In genomic region chr20:57332105-57333089, GRCh38 we compare ENCODE assay signal across 13 cellular contexts. TPM values are rescaled to one million over a fixed set of nuclear protein-coding genes. Genes with fewer than 3 reads are reported as not detected.
DNase-seq lines count a peak whose midpoint lies in the region; ATAC-seq, FAIRE-seq and TF ChIP-seq lines count a peak whose summit lies in the region.
"Had no signal": no experiment of that assay in that cellular context is flagged by ENCODE, and none has a peak within 500 bp of the region (broad histone marks: within the 10 kb centered on the region; RNA-seq: fewer than 3 reads in every experiment).

No MANE protein-coding gene starts in this region.

- TF ChIP-seq POLR2A in gastrocnemius medialis (IDR thresholded peaks at IDR 0.05): no peak

- TF ChIP-seq CTCF in bronchial epithelial cell (IDR thresholded peaks at IDR 0.05; ENCODE audit: insufficient read depth, low read length, severe bottlenecking) (peak; percentile 22), smooth muscle cell (IDR thresholded peaks at IDR 0.05; ENCODE audit: borderline replicate concordance, insufficient read depth, poor library complexity, severe bottlenecking) (peak; percentile 27), gastrocnemius medialis (IDR thresholded peaks at IDR 0.05 in 4 of 5, conservative IDR thresholded peaks at IDR 0.05 in 1 of 5) (no peak)

- H3K27me3 ChIP-seq in bronchial epithelial cell (ENCODE audit: control insufficient read depth, insufficient read depth, low read length) (no peaks in the 10 kb centered on the region), smooth muscle cell (ENCODE audit: low read depth) (peaks cover 5% of the 10 kb centered on the region), gastrocnemius medialis (peaks cover 8 to 24% (median 19%) of the 10 kb centered on the region in 3 donors)

- H3K9me3 ChIP-seq in smooth muscle cell (replicated peaks; ENCODE audit: low read depth): no peaks in the 10 kb centered on the region
- H3K9me3 ChIP-seq in gastrocnemius medialis: no peaks in the 10 kb centered on the region
- H3K9me3 ChIP-seq: tibial artery had no signal

- no peak overlapping the region for H3K4me2 ChIP-seq in smooth muscle cell

- no peaks in the 10 kb centered on the region for H3K79me2 ChIP-seq in smooth muscle cell (ENCODE audit: low read depth)

- intact Hi-C loops in gastrocnemius medialis (cut with DNase I; ENCODE audit: low total_unique reads): no loop called here

- H3F3A ChIP-seq in smooth muscle cell (ENCODE audit: low read depth): no peaks in the 10 kb centered on the region

- H3K27ac ChIP-seq in smooth muscle cell (ENCODE audit: low read depth) (no peak overlapping the region), gastrocnemius medialis (no peak overlapping the region)
- H3K27ac ChIP-seq: tibial artery had no signal

- H4K20me1 ChIP-seq in smooth muscle cell (ENCODE audit: low read depth): no peaks in the 10 kb centered on the region

- ATAC-seq in gastrocnemius medialis: no peak

- FAIRE-seq in bronchial epithelial cell (lab: Jason Lieb, UNC): no peak

- H2AFZ ChIP-seq in smooth muscle cell (ENCODE audit: low read depth): no peak overlapping the region

- H3K9ac ChIP-seq in smooth muscle cell (ENCODE audit: low read depth): no peak overlapping the region

- 89% methylated on average over 1 of the region's 1 CpG for WGBS in smooth muscle cell (ENCODE audit: low lambda C conversion rate)

- H3K36me3 ChIP-seq in bronchial epithelial cell (ENCODE audit: control insufficient read depth, insufficient read depth, low read length): no peaks in the 10 kb centered on the region
- no peaks in the 10 kb centered on the region for H3K36me3 ChIP-seq in smooth muscle cell (ENCODE audit: low read depth)
- no peaks in the 10 kb centered on the region for H3K36me3 ChIP-seq in gastrocnemius medialis
- H3K36me3 ChIP-seq: tibial artery had no signal

- in situ Hi-C loops in gastrocnemius medialis (cut with MboI; ENCODE audit: low sequenced_read_pairs in 4 of 4): loop anchor here in 3 of 4 donors (25.0 kb wide), 2 partner anchors 245 to 770 kb away; no protein-coding TSS in a partner anchor

- H3K4me3 ChIP-seq in bronchial epithelial cell (ENCODE audit: low read depth, low read length): no peak overlapping the region
- no peak overlapping the region for H3K4me3 ChIP-seq in smooth muscle cell
- H3K4me3 ChIP-seq in gastrocnemius medialis: no peak overlapping the region
- H3K4me3 ChIP-seq: tibial artery had no signal

- no peaks in the 10 kb centered on the region for H3K4me1 ChIP-seq in smooth muscle cell (ENCODE audit: low read depth)
- H3K4me1 ChIP-seq in gastrocnemius medialis: no peaks in the 10 kb centered on the region
- H3K4me1 ChIP-seq: tibial artery had no signal

- peak; percentile 16 for DNase-seq in NCI-H748 (lab: John Stamatoyannopoulos, UW; ENCODE audit: unreplicated experiment)
- no peak for DNase-seq in NCI-H748 treated with DMSO at 0.1 percent for 48 hours (lab: John Stamatoyannopoulos, UW)
- DNase-seq in NCI-H345 (lab: John Stamatoyannopoulos, UW): peak; percentile 34
- DNase-seq in bronchial epithelial cell (ENCODE audit: low read depth): peak; percentile 40
- no peak for DNase-seq in smooth muscle cell (lab: John Stamatoyannopoulos, UW; ENCODE audit: unreplicated experiment)
- no peak for DNase-seq in gastrocnemius medialis
- DNase-seq in NCI-H524 treated with DMSO at 0.1 percent for 48 hours (lab: John Stamatoyannopoulos, UW): no peak
- DNase-seq in NCI-H2171 treated with DMSO at 0.1 percent for 48 hours (lab: John Stamatoyannopoulos, UW): no peak
- DNase-seq: GDM1, NCI-H1930, tibial artery had no signal

RNA-seq across cellular contexts. Expression of gene SPO11, which starts 2.8 kb away (rescaled TPM):
- not detected in 2 replicates for total RNA-seq in bronchial epithelial cell
- not detected in 2 replicates for total RNA-seq in smooth muscle cell
- not detected in 2 replicates for polyA plus RNA-seq in smooth muscle cell
- not detected for total RNA-seq in gastrocnemius medialis
- total RNA-seq: mucosa of gallbladder had no signal
- polyA plus RNA-seq: esophagus had no signal

RNA-seq across cellular contexts. Expression of gene RAE1, which starts 18.7 kb away (rescaled TPM):
- total RNA-seq in bronchial epithelial cell: 21.6 and 25.1 TPM in 2 replicates
- 34.9 and 35.6 TPM in 2 replicates for total RNA-seq in smooth muscle cell
- polyA plus RNA-seq in smooth muscle cell: 53.5 and 61.7 TPM in 2 replicates
- 10 to 100 TPM; 15.8 to 35.8 (median 20.6) TPM for total RNA-seq in gastrocnemius medialis

RNA-seq across cellular contexts. Expression of gene RBM38, which starts 58.8 kb away (rescaled TPM):
- total RNA-seq in bronchial epithelial cell (6.8 and 7.6 TPM in 2 replicates), smooth muscle cell (12.7 and 15.2 TPM in 2 replicates), gastrocnemius medialis (100 to 1,000 TPM in 3 of 4 donors, 10 to 100 TPM in 1; 56.7 to 229 (median 177) TPM)
- polyA plus RNA-seq in smooth muscle cell: 12.0 and 15.7 TPM in 2 replicates

Comparison
In these comparisons a context has a peak if more than half of its experiments do, and no peak if none do; other contexts are left out.
1. DNase-seq: peak in NCI-H748 (single experiment), NCI-H345 (single experiment) and bronchial epithelial cell (single experiment); none in NCI-H748 treated with DMSO at 0.1 percent for 48 hours (single experiment), smooth muscle cell (single experiment), gastrocnemius medialis (0 of 2), NCI-H524 treated with DMSO at 0.1 percent for 48 hours (single experiment) and NCI-H2171 treated with DMSO at 0.1 percent for 48 hours (single experiment).
2. CTCF ChIP-seq: peak in bronchial epithelial cell (single experiment) and smooth muscle cell (single experiment); none in gastrocnemius medialis (0 of 5).